28 cellular contexts compared by ENCODE assay signal in the genomic region with DNA sequence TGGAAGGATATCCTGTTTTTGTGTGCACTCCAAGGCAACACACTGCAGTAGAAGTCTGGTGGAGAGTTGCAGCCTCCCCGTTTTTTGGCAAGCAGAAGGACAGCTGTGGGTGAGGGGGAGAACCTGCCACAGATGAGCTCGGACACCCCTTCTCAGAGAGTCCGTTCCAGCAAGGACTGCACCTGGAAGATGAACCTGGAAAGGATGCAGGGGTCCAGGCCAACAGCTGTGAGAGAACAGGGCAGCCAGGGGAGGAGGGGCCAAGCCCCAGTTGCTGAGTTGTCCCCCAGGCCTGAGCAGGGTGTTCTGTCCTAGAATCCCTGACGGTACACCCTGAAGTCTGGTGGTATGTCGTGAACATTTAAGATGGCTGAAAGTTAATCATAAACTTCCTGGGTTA. TPM values are rescaled to one million over a fixed set of nuclear protein-coding genes. Genes with fewer than 3 reads are reported as not detected.
DNase-seq lines count a peak whose midpoint lies in the region; ATAC-seq, FAIRE-seq and TF ChIP-seq lines count a peak whose summit lies in the region.
"Had no signal": no experiment of that assay in that cellular context is flagged by ENCODE, and none has a peak within 500 bp of the region (broad histone marks: within the 10 kb centered on the region; RNA-seq: fewer than 3 reads in every experiment).

No MANE protein-coding gene starts in this region.

- peaks cover 40% of the 10 kb centered on the region for H3K36me3 ChIP-seq in left ventricle myocardium inferior
- H3K36me3 ChIP-seq in sigmoid colon, result peaks cover 0 to 41% (median 21%) of the 10 kb centered on the region in 4 donors
- H3K36me3 ChIP-seq in vagina, result peaks cover 0 to 10% of the 10 kb centered on the region in 2 donors

- H3K27me3 ChIP-seq in left ventricle myocardium inferior (ENCODE audit: low read depth) (no peaks in the 10 kb centered on the region), sigmoid colon (no peaks in the 10 kb centered on the region), vagina (no peaks in the 10 kb centered on the region)
- H3K27me3 ChIP-seq: BLaER1 had no signal

- H3K9me3 ChIP-seq in left ventricle myocardium inferior (replicated peaks) (no peaks in the 10 kb centered on the region), sigmoid colon (no peaks in the 10 kb centered on the region), vagina (no peaks in the 10 kb centered on the region)
- H3K9me3 ChIP-seq: BLaER1 had no signal

- no peak for ATAC-seq in Right ventricle myocardium inferior
- no peak for ATAC-seq in HG03045 (IDR thresholded peaks at IDR 0.05; ENCODE audit: unreplicated experiment)

- DNase-seq in Right ventricle myocardium inferior (ENCODE audit: missing footprints) (peak; percentile 32), left ventricle myocardium inferior (no peak), mesenteric fat pad (ENCODE audit: low spot score) (peak; percentile 81), sigmoid colon (peak; percentile 44), vagina (ENCODE audit: extremely low spot score in 2 of 2) (peak; percentile 72), GM12892 (ENCODE audit: insufficient read length) (no peak), middle frontal gyrus (ENCODE audit: extremely low spot score, low spot score) (no peak)
- DNase-seq: CD4-positive, CD25-positive, alpha-beta regulatory T cell; COR-L47; DMS53; HCEC 1CT; KBM-7; MV-4-11; NCI-H1105 treated with DMSO at 0.1 percent for 48 hours; NCI-H2029; NCI-H446 treated with DMSO at 0.1 percent for 48 hours; NCI-H69; RPMI8226; SHP77 treated with DMSO at 0.1 percent for 48 hours had no signal

- no peak for FAIRE-seq in GM12892 (lab: Jason Lieb, UNC)
- FAIRE-seq: A204.1, H1 had no signal

- intact Hi-C loops in Right ventricle myocardium inferior (cut with DNase I), result no loop called here
- intact Hi-C loops in left ventricle myocardium inferior (cut with micrococcal nuclease), result no loop called here
- intact Hi-C loops in sigmoid colon (cut with DNase I), result no loop called here
- intact Hi-C loops in vagina (cut with DNase I), result no loop called here

- no peak for TF ChIP-seq EP300 in sigmoid colon (IDR thresholded peaks at IDR 0.05)

- H3K4me1 ChIP-seq in left ventricle myocardium inferior (peaks cover 21% of the 10 kb centered on the region), sigmoid colon (peaks cover 0 to 12% (median 7%) of the 10 kb centered on the region in 4 donors), vagina (no peaks in the 10 kb centered on the region)
- H3K4me1 ChIP-seq: BLaER1 had no signal

- no peak overlapping the region for H3K4me3 ChIP-seq in left ventricle myocardium inferior
- no peak overlapping the region for H3K4me3 ChIP-seq in sigmoid colon
- no peak overlapping the region for H3K4me3 ChIP-seq in vagina
- H3K4me3 ChIP-seq: BLaER1 had no signal

- TF ChIP-seq CTCF in left ventricle myocardium inferior (IDR thresholded peaks at IDR 0.05; ENCODE audit: borderline replicate concordance) (no peak), sigmoid colon (IDR thresholded peaks at IDR 0.05) (no peak), vagina (IDR thresholded peaks at IDR 0.05) (no peak)

- 65 to 82% methylated on average over 5 of the region's 5 CpGs for WGBS in sigmoid colon, 2 donors

- TF ChIP-seq POLR2A in sigmoid colon (IDR thresholded peaks at IDR 0.05), result no peak
- no peak for TF ChIP-seq POLR2A in vagina (IDR thresholded peaks at IDR 0.05)
- TF ChIP-seq POLR2A in GM12892 (IDR thresholded peaks at IDR 0.05; ENCODE audit: low read depth, low read length), result no peak

- H3K27ac ChIP-seq in left ventricle myocardium inferior (replicated peaks) (no peak overlapping the region), sigmoid colon (no peak overlapping the region), vagina (no peak overlapping the region)
- H3K27ac ChIP-seq: BLaER1 had no signal

RNA-seq across cellular contexts. Expression of gene ZXDC, which starts 30.2 kb away (rescaled TPM):
- total RNA-seq in Right ventricle myocardium inferior, result 15.9 TPM
- 15.6 TPM for total RNA-seq in left ventricle myocardium inferior
- total RNA-seq in mesenteric fat pad, result 29.4 TPM
- 10 to 100 TPM; 26.4 to 33.8 (median 28.9) TPM for total RNA-seq in sigmoid colon
- 10 to 100 TPM in 1 of 3 donors, 1 to 10 TPM in 2; 5.5 to 14.4 (median 6.0) TPM for polyA plus RNA-seq in sigmoid colon
- 36.8 TPM for total RNA-seq in vagina
- 6.4 TPM for polyA plus RNA-seq in GM12892 (2012; ENCODE audit: missing spikeins)

RNA-seq across cellular contexts. Expression of gene CFAP100, which starts 50.8 kb away (rescaled TPM):
- total RNA-seq in Right ventricle myocardium inferior (not detected), left ventricle myocardium inferior (not detected), mesenteric fat pad (not detected), sigmoid colon (not detected), vagina (not detected)
- not detected for polyA plus RNA-seq in sigmoid colon
- not detected for polyA plus RNA-seq in GM12892 (2012; ENCODE audit: missing spikeins)
- total RNA-seq: CD4-positive, CD25-positive, alpha-beta regulatory T cell; Daoy; G401; H1; LHCN-M2; MCF 10A had no signal
- polyA plus RNA-seq: AG04450; CD4-positive, CD25-positive, alpha-beta regulatory T cell had no signal

Comparison
In these comparisons a context has a peak if more than half of its experiments do, and no peak if none do; other contexts are left out.
1. DNase-seq: peak in Right ventricle myocardium inferior (single experiment), mesenteric fat pad (single experiment), sigmoid colon (single experiment) and vagina (2 of 2); none in left ventricle myocardium inferior (single experiment), GM12892 (single experiment) and middle frontal gyrus (single experiment).